29 cellular contexts compared by ENCODE assay signal in genomic region chr5:329758-330149, GRCh38.
"Had no signal": no experiment of that assay in that cellular context is flagged by ENCODE, and none has a peak within 500 bp of the region (broad histone marks: within the 10 kb centered on the region; RNA-seq: fewer than 3 reads in every experiment).

No MANE protein-coding gene starts in this region.

- H3K36me3 ChIP-seq: neutrophil, pancreas, prostate gland, uterus had no signal

- H3K27me3 Mint-ChIP-seq: activated CD4-positive, alpha-beta T cell treated with anti-CD3 and anti-CD28 coated beads, Interleukin-2, amount 10 ng/mL, durations not matched to agents 24 days and 14 days had no signal

- H3K27ac ChIP-seq: neutrophil, pancreas, prostate gland, skin epidermis, uterus had no signal

- H3K27me3 ChIP-seq: pancreas, uterus had no signal

- H3K4me1 ChIP-seq: pancreas, prostate gland, uterus had no signal

- ATAC-seq: activated CD8-positive, alpha-beta T cell treated with anti-CD3 and anti-CD28 coated beads for 36 hours; activated naive CD4-positive, alpha-beta T cell treated with anti-CD3 and anti-CD28 coated beads, Interleukin-2, amount 50 U/mL, for 72 hours; esophagus mucosa; left colon; pancreas; sciatic nerve; stimulated activated naive CD8-positive, alpha-beta T cell treated with anti-CD3 and anti-CD28 coated beads, Interleukin-15, Interleukin-2, amounts not matched to agents 100 U/mL and 50 U/mL, for 24 hours had no signal

- H3K9me3 ChIP-seq: neutrophil, pancreas, prostate gland, uterus had no signal

- H3K4me1 Mint-ChIP-seq: endodermal cell, nephron had no signal

- H3K9me3 Mint-ChIP-seq: activated CD4-positive, alpha-beta T cell treated with anti-CD3 and anti-CD28 coated beads, Interleukin-2, amount 10 ng/mL, durations not matched to agents 24 days and 14 days; activated CD8-positive, alpha-beta T cell treated with anti-CD3 and anti-CD28 coated beads for 36 hours; activated naive CD4-positive, alpha-beta T cell treated with anti-CD3 and anti-CD28 coated beads, Interleukin-2, amount 50 U/mL, for 72 hours; central memory CD8-positive, alpha-beta T cell; dendritic cell treated with granulocyte-macrophage colony-stimulating factor and Interleukin-4, amounts not matched to agents 40 ng/mL and 50 ng/mL, for 4 days; endodermal cell; type B pancreatic cell had no signal

- H3K4me3 ChIP-seq: pancreas, prostate gland, skin epidermis, uterus had no signal

- H3K27ac Mint-ChIP-seq: activated CD4-positive, alpha-beta T cell treated with anti-CD3 and anti-CD28 coated beads, Interleukin-2, amount 10 ng/mL, durations not matched to agents 24 days and 14 days; activated CD8-positive, alpha-beta T cell treated with anti-CD3 and anti-CD28 coated beads for 36 hours; activated naive CD4-positive, alpha-beta T cell treated with anti-CD3 and anti-CD28 coated beads, Interleukin-2, amount 50 U/mL, for 72 hours; dendritic cell treated with granulocyte-macrophage colony-stimulating factor and Interleukin-4, amounts not matched to agents 40 ng/mL and 50 ng/mL, for 4 days; endodermal cell; nephron; type B pancreatic cell had no signal

- H3K4me3 Mint-ChIP-seq: activated CD4-positive, alpha-beta T cell treated with anti-CD3 and anti-CD28 coated beads, Interleukin-2, amount 10 ng/mL, durations not matched to agents 24 days and 14 days; activated CD8-positive, alpha-beta T cell treated with anti-CD3 and anti-CD28 coated beads for 36 hours; central memory CD8-positive, alpha-beta T cell; dendritic cell treated with granulocyte-macrophage colony-stimulating factor and Interleukin-4, amounts not matched to agents 40 ng/mL and 50 ng/mL, for 4 days; endodermal cell; nephron; type B pancreatic cell had no signal

- DNase-seq: activated CD4-positive, alpha-beta T cell treated with anti-CD3 and anti-CD28 coated beads, Interleukin-2, amount 10 ng/mL, durations not matched to agents 24 days and 14 days; activated CD4-positive, CD25-positive, alpha-beta regulatory T cell treated with anti-CD3 and anti-CD28 coated beads, Interleukin-2, amount 50 U/mL, for 72 hours; activated CD8-positive, alpha-beta T cell treated with anti-CD3 and anti-CD28 coated beads for 36 hours; activated naive CD4-positive, alpha-beta T cell; activated T-cell treated with anti-CD3 and anti-CD28 coated beads, Interleukin-2, amount 50 U/mL, for 48 hours; anterior cingulate cortex; endodermal cell; head of caudate nucleus; hippocampal formation; kidney; left colon; pancreas; retina; stimulated activated CD4-positive, alpha-beta T cell treated with anti-CD3 and anti-CD28 coated beads, Interleukin-12 subunit alpha, Interleukin-12 subunit beta, amount 100 ng/mL, for 4 hours; stimulated activated CD4-positive, alpha-beta T cell treated with anti-CD3 and anti-CD28 coated beads, Interleukin-4, amount 100 ng/mL, for 1 hour; stimulated activated naive CD8-positive, alpha-beta T cell treated with anti-CD3 and anti-CD28 coated beads, Interleukin-15, Interleukin-2, amounts not matched to agents 100 U/mL and 50 U/mL, for 24 hours; uterus had no signal

- FAIRE-seq: bronchial epithelial cell, kidney, pancreas, TTC549 had no signal
